18 cellular contexts compared by ENCODE assay signal in the genomic region with DNA sequence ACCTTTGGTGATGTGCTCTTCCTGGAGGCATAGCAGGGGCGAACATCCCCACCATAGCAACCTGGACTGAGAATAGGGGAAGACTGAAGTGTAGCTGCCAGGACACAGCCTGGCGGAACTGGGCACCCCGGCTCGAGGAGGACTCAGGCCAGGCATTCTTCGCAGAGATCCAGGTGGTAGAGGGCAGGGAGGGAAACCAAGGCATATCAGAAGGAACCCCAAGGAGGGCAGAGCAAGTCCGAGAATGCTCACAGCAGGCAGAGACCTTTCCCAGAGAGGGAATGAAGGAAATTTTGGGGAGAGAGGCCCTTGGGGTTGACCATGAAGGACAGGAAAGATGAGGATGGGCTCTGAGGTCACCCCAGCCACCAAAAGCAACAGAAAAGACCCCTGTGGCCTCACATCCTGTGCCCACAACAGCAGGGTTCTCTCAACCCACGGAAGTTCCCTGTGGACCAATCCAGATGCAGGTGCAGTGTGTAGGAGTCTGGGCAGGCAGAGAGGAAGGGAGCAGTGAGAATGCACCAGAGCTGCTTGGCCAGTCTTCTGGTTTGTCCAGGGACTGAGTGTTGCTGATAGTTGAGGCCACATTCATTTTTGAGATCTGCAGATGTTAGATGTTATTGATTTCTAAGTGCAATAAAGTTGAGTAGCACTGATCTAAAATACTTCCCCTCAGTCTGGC.
A peak's percentile ranks its signal among the peaks of the same experiment; 100 is the strongest.
DNase-seq lines count a peak whose midpoint lies in the region; TF ChIP-seq lines count a peak whose summit lies in the region.
"Had no signal": no experiment of that assay in that cellular context is flagged by ENCODE, and none has a peak within 500 bp of the region (broad histone marks: within the 10 kb centered on the region; RNA-seq: fewer than 3 reads in every experiment).

No MANE protein-coding gene starts in this region.

- no peaks in the 10 kb centered on the region for H3K36me3 ChIP-seq in OCI-LY3 (replicated peaks; ENCODE audit: low read depth, low read length)
- peaks cover 0 to 2% of the 10 kb centered on the region in 2 donors for H3K36me3 ChIP-seq in neuronal stem cell (replicated peaks in 1 of 2; ENCODE audit: control insufficient read depth in 2 of 2, insufficient read depth in 2 of 2, low read length in 2 of 2)
- H3K36me3 ChIP-seq: BE2C had no signal

- no peak overlapping the region for H2BK120ac ChIP-seq in neuronal stem cell (ENCODE audit: low read depth, low read length)

- H3K4me1 ChIP-seq in OCI-LY3 (ENCODE audit: low read length): peaks cover 70% of the 10 kb centered on the region
- H3K4me1 ChIP-seq in neuronal stem cell (ENCODE audit: control insufficient read depth in 2 of 2, insufficient read depth in 1 of 2, low read depth in 1 of 2, low read length in 2 of 2): peaks cover 0 to 3% of the 10 kb centered on the region in 2 donors
- H3K4me1 ChIP-seq: BE2C had no signal

- no peak for TF ChIP-seq CTCF in OCI-LY3 (IDR thresholded peaks at IDR 0.05; ENCODE audit: low read depth, low read length)

- H3K4ac ChIP-seq in neuronal stem cell (ENCODE audit: low read length): no peak overlapping the region

- no peaks in the 10 kb centered on the region for H3K79me1 ChIP-seq in neuronal stem cell (ENCODE audit: low read depth, low read length)

- H3K79me2 ChIP-seq in OCI-LY3 (ENCODE audit: low read length): no peaks in the 10 kb centered on the region

- no peak overlapping the region for H4K91ac ChIP-seq in neuronal stem cell (ENCODE audit: low read depth, low read length, poor library complexity)

- peak overlapping the region; percentile 16 for H2BK15ac ChIP-seq in neuronal stem cell (ENCODE audit: low read length)

- H2AK5ac ChIP-seq in neuronal stem cell (ENCODE audit: low read depth, low read length): no peak overlapping the region

- H3K9me3 ChIP-seq in OCI-LY3 (ENCODE audit: insufficient read depth, low read length) (no peaks in the 10 kb centered on the region), neuronal stem cell (replicated peaks in 1 of 2; ENCODE audit: control insufficient read depth in 2 of 2, insufficient read depth in 1 of 2, low read depth in 1 of 2, low read length in 2 of 2) (no peaks in the 10 kb centered on the region)
- H3K9me3 ChIP-seq: BE2C had no signal

- H3K4me2 ChIP-seq in OCI-LY3 (ENCODE audit: low read length) (peak overlapping the region; percentile 87), neuronal stem cell (ENCODE audit: insufficient read depth, low read length, poor library complexity, severe bottlenecking) (no peak overlapping the region)

- no peak overlapping the region for H3K14ac ChIP-seq in neuronal stem cell (ENCODE audit: low read length)

- H3K18ac ChIP-seq in neuronal stem cell (ENCODE audit: low read length): no peak overlapping the region

- H4K8ac ChIP-seq in neuronal stem cell (ENCODE audit: low read depth, low read length): no peak overlapping the region

- H3K27ac ChIP-seq in OCI-LY3 (ENCODE audit: low read length) (peak overlapping the region; percentile 94), epithelial cell of prostate (peak overlapping the region; percentile 17), neuronal stem cell (replicated peaks; ENCODE audit: low read length) (no peak overlapping the region)

- H3K4me3 ChIP-seq in OCI-LY3 (ENCODE audit: low read length) (peak overlapping the region; percentile 54), neuronal stem cell (ENCODE audit: low read length in 2 of 2) (no peak overlapping the region)

- H3K9ac ChIP-seq in OCI-LY3 (ENCODE audit: low read length) (peak overlapping the region; percentile 86), neuronal stem cell (ENCODE audit: low read depth, low read length, poor library complexity) (no peak overlapping the region)

- no peak overlapping the region for H2BK12ac ChIP-seq in neuronal stem cell (ENCODE audit: low read length)

- no CpG with 5 or more reads among the region's 7 CpGs for WGBS in neuronal stem cell (ENCODE audit: extremely low coverage in 2 of 2, insufficient read length in 2 of 2, insufficient replicate concordance in 1 of 2), 2 donors

- H2BK5ac ChIP-seq in neuronal stem cell (ENCODE audit: low read length): no peak overlapping the region

- no peaks in the 10 kb centered on the region for H4K20me1 ChIP-seq in OCI-LY3 (ENCODE audit: insufficient read depth, low read length)

- H2AFZ ChIP-seq in OCI-LY3 (ENCODE audit: low read depth, low read length) (no peak overlapping the region), neuronal stem cell (ENCODE audit: low read length) (no peak overlapping the region)

- H3K27me3 ChIP-seq in OCI-LY3 (ENCODE audit: low read depth, low read length) (no peaks in the 10 kb centered on the region), neuronal stem cell (ENCODE audit: control insufficient read depth in 3 of 3, insufficient read depth in 3 of 3, low read depth in 1 of 3, low read length in 3 of 3) (no peaks in the 10 kb centered on the region)
- H3K27me3 ChIP-seq: BE2C had no signal

- no peak overlapping the region for H3K23ac ChIP-seq in neuronal stem cell (ENCODE audit: low read depth, low read length, poor library complexity)

- peak; percentile 21 for DNase-seq in activated effector memory CD4-positive, alpha-beta T cell treated with anti-CD3 and anti-CD28 coated beads, Interleukin-2, amount 50 U/mL, for 16 hours
- DNase-seq in activated effector memory CD4-positive, alpha-beta T cell treated with Interleukin-2 at 50 U/mL for 16 hours: no peak
- DNase-seq in epithelial cell of prostate (ENCODE audit: low read depth, low spot score) (no peak), neuronal stem cell (ENCODE audit: low spot score) (no peak), HuH-7.5 (ENCODE audit: low spot score) (no peak), dedifferentiated amniotic fluid mesenchymal stem cell (ENCODE audit: extremely low spot score) (no peak), NCI-H446 treated with DMSO at 0.1 percent for 48 hours (lab: John Stamatoyannopoulos, UW) (no peak)
- DNase-seq: 8988T; BE2C; CD8-positive, alpha-beta memory T cell; DMS79; NCI-H1105; NCI-H1694 treated with DMSO at 0.1 percent for 48 hours; NCI-H2107; NCI-H226; NCI-H526; OCI-M1 had no signal
